ENCODE assay signal across 1 cellular context in the genomic region with DNA sequence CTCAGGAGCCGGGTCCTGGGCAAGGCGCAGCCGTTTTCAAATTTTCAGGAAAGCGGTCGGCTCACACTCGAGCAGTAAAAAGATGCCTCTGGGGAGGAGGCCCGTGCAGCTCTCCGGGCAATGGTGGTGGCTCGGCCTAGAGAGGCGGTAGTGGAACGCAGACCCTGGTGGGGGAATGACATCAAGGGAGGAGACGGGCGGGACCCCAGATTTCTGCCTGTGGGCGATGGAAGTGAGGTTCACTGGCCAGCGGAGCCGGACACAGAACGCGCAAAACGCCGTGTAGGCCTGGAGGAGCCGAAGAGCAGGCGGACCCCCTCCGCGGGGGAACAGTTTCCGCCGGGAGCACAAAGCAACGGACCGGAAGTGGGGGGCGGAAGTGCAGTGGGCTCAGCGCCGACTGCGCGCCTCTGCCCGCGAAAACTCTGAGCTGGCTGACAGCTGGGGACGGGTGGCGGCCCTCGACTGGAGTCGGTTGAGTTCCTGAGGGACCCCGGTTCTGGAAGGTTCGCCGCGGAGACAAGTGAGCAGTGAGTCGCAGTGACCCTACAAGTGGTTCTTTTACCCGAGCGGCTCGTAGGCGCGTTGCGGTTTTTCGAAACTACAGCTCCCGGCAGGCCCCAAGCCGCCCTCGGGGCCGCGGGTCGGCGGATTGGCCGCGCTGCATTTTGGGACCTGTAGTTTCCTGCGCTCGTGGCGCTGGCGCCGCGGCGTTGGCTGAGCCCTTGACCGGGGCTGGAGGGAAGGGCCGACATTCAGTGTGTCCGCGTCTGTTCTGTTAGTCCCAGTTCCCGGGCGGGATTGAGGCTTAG.
TF ChIP-seq lines count a peak whose summit lies in the region.

A gene with protein sequence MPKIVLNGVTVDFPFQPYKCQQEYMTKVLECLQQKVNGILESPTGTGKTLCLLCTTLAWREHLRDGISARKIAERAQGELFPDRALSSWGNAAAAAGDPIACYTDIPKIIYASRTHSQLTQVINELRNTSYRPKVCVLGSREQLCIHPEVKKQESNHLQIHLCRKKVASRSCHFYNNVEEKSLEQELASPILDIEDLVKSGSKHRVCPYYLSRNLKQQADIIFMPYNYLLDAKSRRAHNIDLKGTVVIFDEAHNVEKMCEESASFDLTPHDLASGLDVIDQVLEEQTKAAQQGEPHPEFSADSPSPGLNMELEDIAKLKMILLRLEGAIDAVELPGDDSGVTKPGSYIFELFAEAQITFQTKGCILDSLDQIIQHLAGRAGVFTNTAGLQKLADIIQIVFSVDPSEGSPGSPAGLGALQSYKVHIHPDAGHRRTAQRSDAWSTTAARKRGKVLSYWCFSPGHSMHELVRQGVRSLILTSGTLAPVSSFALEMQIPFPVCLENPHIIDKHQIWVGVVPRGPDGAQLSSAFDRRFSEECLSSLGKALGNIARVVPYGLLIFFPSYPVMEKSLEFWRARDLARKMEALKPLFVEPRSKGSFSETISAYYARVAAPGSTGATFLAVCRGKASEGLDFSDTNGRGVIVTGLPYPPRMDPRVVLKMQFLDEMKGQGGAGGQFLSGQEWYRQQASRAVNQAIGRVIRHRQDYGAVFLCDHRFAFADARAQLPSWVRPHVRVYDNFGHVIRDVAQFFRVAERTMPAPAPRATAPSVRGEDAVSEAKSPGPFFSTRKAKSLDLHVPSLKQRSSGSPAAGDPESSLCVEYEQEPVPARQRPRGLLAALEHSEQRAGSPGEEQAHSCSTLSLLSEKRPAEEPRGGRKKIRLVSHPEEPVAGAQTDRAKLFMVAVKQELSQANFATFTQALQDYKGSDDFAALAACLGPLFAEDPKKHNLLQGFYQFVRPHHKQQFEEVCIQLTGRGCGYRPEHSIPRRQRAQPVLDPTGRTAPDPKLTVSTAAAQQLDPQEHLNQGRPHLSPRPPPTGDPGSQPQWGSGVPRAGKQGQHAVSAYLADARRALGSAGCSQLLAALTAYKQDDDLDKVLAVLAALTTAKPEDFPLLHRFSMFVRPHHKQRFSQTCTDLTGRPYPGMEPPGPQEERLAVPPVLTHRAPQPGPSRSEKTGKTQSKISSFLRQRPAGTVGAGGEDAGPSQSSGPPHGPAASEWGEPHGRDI (N-terminal part only) (plus strand): TSS at position 376 of the 812 bp plus-strand sequence. CDS start 1,091 bp downstream, outside the sequence.

TF ChIP-seq in HepG2, 621 proteins besides CTCF, POLR2A, EP300 and RAD21 (continued from another document and continues in another):
- TF ChIP-seq, protein P1, sequence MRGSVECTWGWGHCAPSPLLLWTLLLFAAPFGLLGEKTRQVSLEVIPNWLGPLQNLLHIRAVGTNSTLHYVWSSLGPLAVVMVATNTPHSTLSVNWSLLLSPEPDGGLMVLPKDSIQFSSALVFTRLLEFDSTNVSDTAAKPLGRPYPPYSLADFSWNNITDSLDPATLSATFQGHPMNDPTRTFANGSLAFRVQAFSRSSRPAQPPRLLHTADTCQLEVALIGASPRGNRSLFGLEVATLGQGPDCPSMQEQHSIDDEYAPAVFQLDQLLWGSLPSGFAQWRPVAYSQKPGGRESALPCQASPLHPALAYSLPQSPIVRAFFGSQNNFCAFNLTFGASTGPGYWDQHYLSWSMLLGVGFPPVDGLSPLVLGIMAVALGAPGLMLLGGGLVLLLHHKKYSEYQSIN (CRISPR knock-in tag; IDR thresholded peaks at IDR 0.05; ENCODE audit: borderline replicate concordance), result no peak; the same call in 1 of the 2 replicates
- TF ChIP-seq RFXAP (CRISPR knock-in tag; IDR thresholded peaks at IDR 0.05; ENCODE audit: borderline replicate concordance) (peak; percentile 96), CBX1 (IDR thresholded peaks at IDR 0.05; ENCODE audit: low read depth) (peak; percentile 85), DMAP1 (CRISPR knock-in tag; IDR thresholded peaks at IDR 0.05) (peak; percentile 97), SMC3 (IDR thresholded peaks at IDR 0.05; ENCODE audit: low read length) (no peak), ZNF883 (CRISPR knock-in tag; IDR thresholded peaks at IDR 0.05; ENCODE audit: not compliant biosample characterization) (peak; percentile 13), SAP130 (CRISPR knock-in tag; IDR thresholded peaks at IDR 0.05; ENCODE audit: low read depth) (peak; percentile 94), DNMT1 (CRISPR knock-in tag; IDR thresholded peaks at IDR 0.05) (peak; percentile 98), FOXP1 (IDR thresholded peaks at IDR 0.05) (no peak), FOXP1 (CRISPR knock-in tag; IDR thresholded peaks at IDR 0.05) (peak; percentile 35), ZNF431 (CRISPR knock-in tag; IDR thresholded peaks at IDR 0.05; ENCODE audit: borderline replicate concordance, low read depth) (peak; percentile 98), PAWR (CRISPR knock-in tag; IDR thresholded peaks at IDR 0.05; ENCODE audit: borderline replicate concordance) (no peak), BRD4 (CRISPR knock-in tag; IDR thresholded peaks at IDR 0.05) (peak; percentile 98), ZBTB3 (CRISPR knock-in tag; IDR thresholded peaks at IDR 0.05; ENCODE audit: borderline replicate concordance, low read depth) (peak; percentile 79), SOX6 (IDR thresholded peaks at IDR 0.05) (no peak), SOX6 (CRISPR knock-in tag; IDR thresholded peaks at IDR 0.05) (peak; percentile 81), NFE2 (CRISPR knock-in tag; IDR thresholded peaks at IDR 0.05) (0 out of 2 replicates have a peak, but pooled peaks have one; percentile 28), ZNF878 (CRISPR knock-in tag; IDR thresholded peaks at IDR 0.05) (no peak; the same call in 1 of the 2 replicates), MTF1 (CRISPR knock-in tag; IDR thresholded peaks at IDR 0.05) (peak; percentile 92), ZNF547 (CRISPR knock-in tag; IDR thresholded peaks at IDR 0.05) (peak; percentile 92), ZNF598 (CRISPR knock-in tag; IDR thresholded peaks at IDR 0.05; ENCODE audit: borderline replicate concordance) (no peak), ZNF629 (CRISPR knock-in tag; conservative IDR thresholded peaks at IDR 0.05) (peak; percentile 69), NCOA2 (CRISPR knock-in tag; IDR thresholded peaks at IDR 0.05) (peak; percentile 78), RCOR2 (CRISPR knock-in tag; IDR thresholded peaks at IDR 0.05) (no peak)
- TF ChIP-seq, protein P2, sequence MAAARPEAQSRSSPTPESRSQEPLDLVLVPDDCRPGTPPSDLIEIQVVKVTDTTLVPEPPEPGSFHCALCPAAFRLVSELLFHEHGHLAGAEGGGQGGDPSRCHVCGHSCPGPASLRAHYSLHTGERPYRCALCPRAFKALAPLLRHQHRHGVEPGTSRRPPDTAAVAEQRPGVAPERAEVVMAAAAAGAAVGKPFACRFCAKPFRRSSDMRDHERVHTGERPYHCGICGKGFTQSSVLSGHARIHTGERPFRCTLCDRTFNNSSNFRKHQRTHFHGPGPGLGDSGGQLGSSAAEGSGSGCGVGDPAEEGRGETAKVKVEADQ (CRISPR knock-in tag; IDR thresholded peaks at IDR 0.05; ENCODE audit: borderline replicate concordance), result no peak
- TF ChIP-seq, protein P3, sequence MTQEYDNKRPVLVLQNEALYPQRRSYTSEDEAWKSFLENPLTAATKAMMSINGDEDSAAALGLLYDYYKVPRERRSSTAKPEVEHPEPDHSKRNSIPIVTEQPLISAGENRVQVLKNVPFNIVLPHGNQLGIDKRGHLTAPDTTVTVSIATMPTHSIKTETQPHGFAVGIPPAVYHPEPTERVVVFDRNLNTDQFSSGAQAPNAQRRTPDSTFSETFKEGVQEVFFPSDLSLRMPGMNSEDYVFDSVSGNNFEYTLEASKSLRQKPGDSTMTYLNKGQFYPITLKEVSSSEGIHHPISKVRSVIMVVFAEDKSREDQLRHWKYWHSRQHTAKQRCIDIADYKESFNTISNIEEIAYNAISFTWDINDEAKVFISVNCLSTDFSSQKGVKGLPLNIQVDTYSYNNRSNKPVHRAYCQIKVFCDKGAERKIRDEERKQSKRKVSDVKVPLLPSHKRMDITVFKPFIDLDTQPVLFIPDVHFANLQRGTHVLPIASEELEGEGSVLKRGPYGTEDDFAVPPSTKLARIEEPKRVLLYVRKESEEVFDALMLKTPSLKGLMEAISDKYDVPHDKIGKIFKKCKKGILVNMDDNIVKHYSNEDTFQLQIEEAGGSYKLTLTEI (CRISPR knock-in tag; conservative IDR thresholded peaks at IDR 0.05), result no peak
- TF ChIP-seq, protein P4, sequence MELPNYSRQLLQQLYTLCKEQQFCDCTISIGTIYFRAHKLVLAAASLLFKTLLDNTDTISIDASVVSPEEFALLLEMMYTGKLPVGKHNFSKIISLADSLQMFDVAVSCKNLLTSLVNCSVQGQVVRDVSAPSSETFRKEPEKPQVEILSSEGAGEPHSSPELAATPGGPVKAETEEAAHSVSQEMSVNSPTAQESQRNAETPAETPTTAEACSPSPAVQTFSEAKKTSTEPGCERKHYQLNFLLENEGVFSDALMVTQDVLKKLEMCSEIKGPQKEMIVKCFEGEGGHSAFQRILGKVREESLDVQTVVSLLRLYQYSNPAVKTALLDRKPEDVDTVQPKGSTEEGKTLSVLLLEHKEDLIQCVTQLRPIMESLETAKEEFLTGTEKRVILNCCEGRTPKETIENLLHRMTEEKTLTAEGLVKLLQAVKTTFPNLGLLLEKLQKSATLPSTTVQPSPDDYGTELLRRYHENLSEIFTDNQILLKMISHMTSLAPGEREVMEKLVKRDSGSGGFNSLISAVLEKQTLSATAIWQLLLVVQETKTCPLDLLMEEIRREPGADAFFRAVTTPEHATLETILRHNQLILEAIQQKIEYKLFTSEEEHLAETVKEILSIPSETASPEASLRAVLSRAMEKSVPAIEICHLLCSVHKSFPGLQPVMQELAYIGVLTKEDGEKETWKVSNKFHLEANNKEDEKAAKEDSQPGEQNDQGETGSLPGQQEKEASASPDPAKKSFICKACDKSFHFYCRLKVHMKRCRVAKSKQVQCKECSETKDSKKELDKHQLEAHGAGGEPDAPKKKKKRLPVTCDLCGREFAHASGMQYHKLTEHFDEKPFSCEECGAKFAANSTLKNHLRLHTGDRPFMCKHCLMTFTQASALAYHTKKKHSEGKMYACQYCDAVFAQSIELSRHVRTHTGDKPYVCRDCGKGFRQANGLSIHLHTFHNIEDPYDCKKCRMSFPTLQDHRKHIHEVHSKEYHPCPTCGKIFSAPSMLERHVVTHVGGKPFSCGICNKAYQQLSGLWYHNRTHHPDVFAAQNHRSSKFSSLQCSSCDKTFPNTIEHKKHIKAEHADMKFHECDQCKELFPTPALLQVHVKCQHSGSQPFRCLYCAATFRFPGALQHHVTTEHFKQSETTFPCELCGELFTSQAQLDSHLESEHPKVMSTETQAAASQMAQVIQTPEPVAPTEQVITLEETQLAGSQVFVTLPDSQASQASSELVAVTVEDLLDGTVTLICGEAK (IDR thresholded peaks at IDR 0.05), result peak; percentile 98
- TF ChIP-seq, protein P4 (CRISPR knock-in tag; IDR thresholded peaks at IDR 0.05), result no peak; the same call in none of the 2 replicates
- TF ChIP-seq, protein P5, sequence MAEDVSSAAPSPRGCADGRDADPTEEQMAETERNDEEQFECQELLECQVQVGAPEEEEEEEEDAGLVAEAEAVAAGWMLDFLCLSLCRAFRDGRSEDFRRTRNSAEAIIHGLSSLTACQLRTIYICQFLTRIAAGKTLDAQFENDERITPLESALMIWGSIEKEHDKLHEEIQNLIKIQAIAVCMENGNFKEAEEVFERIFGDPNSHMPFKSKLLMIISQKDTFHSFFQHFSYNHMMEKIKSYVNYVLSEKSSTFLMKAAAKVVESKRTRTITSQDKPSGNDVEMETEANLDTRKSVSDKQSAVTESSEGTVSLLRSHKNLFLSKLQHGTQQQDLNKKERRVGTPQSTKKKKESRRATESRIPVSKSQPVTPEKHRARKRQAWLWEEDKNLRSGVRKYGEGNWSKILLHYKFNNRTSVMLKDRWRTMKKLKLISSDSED (CRISPR knock-in tag; IDR thresholded peaks at IDR 0.05), result no peak
- TF ChIP-seq, protein P6, sequence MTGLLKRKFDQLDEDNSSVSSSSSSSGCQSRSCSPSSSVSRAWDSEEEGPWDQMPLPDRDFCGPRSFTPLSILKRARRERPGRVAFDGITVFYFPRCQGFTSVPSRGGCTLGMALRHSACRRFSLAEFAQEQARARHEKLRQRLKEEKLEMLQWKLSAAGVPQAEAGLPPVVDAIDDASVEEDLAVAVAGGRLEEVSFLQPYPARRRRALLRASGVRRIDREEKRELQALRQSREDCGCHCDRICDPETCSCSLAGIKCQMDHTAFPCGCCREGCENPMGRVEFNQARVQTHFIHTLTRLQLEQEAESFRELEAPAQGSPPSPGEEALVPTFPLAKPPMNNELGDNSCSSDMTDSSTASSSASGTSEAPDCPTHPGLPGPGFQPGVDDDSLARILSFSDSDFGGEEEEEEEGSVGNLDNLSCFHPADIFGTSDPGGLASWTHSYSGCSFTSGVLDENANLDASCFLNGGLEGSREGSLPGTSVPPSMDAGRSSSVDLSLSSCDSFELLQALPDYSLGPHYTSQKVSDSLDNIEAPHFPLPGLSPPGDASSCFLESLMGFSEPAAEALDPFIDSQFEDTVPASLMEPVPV (CRISPR knock-in tag; IDR thresholded peaks at IDR 0.05), result peak; percentile 85
- TF ChIP-seq, protein P7, sequence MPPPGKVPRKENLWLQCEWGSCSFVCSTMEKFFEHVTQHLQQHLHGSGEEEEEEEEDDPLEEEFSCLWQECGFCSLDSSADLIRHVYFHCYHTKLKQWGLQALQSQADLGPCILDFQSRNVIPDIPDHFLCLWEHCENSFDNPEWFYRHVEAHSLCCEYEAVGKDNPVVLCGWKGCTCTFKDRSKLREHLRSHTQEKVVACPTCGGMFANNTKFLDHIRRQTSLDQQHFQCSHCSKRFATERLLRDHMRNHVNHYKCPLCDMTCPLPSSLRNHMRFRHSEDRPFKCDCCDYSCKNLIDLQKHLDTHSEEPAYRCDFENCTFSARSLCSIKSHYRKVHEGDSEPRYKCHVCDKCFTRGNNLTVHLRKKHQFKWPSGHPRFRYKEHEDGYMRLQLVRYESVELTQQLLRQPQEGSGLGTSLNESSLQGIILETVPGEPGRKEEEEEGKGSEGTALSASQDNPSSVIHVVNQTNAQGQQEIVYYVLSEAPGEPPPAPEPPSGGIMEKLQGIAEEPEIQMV (CRISPR knock-in tag; IDR thresholded peaks at IDR 0.05; ENCODE audit: low read depth), result peak; percentile 63
